In the genomic region with DNA sequence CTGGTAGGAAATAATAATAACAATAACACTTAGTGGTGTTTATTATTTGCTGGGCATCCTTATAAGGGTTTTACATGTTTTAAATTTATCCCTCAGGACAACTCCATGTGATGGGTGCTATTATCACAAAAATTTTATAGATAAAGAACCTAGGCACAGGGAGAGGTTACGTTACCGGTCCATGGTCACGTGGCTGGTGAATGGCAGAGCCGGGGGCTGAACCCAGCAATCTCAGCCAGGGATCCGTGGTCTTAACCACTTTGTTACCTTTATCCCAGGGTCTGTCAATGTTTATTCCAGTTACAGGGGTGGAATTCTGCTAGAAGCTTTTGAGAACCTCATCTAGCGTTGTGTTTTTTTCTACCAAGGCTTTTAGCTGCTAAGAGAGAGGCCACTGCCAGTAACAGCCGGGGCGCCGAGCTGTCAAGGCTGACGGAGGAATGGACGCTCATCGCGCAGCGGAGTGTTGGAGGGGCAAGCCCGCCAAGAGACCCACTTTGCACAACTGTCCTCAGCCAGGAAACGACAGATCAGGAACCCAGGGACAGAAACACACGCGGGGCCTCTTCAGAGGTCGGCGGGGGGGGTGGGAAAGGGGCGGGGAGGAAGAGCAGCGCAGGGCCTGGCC, we compare ENCODE assay signal across 8 cellular contexts. TPM values are rescaled to one million over a fixed set of nuclear protein-coding genes. Genes with fewer than 3 reads are reported as not detected.
DNase-seq lines count a peak whose midpoint lies in the region; ATAC-seq lines count a peak whose summit lies in the region.

No MANE protein-coding gene starts in this region.

- POLR2A ChIA-PET in T-cell (lab: Charles Lee), result interaction anchor here in 1 of 2 donors (0.6 to 1.3 kb wide), 4 partner anchors 59 to 232 kb away, joined by 3 to 7 read pairs (median 4); a partner anchor contains a TSS

- H3K4me1 Mint-ChIP-seq in T-cell (peaks cover 61 to 75% (median 73%) of the 10 kb centered on the region in 3 donors), naive B cell (peaks cover 37 to 80% (median 60%) of the 10 kb centered on the region in 3 donors)

- H3K27ac Mint-ChIP-seq in T-cell (peak overlapping the region; percentile 98 to 100), naive B cell (peak overlapping the region; percentile 96 to 99 (median 98))

- no peaks in the 10 kb centered on the region for H3K36me3 ChIP-seq in urinary bladder (ENCODE audit: insufficient read depth)

- peaks cover 7 to 16% (median 11%) of the 10 kb centered on the region in 3 donors for H3K9me3 Mint-ChIP-seq in T-cell
- peaks cover 3 to 19% (median 10%) of the 10 kb centered on the region in 7 donors for H3K9me3 Mint-ChIP-seq in naive B cell

- peak overlapping the region; percentile 96 to 99 (median 97) for H3K4me3 Mint-ChIP-seq in T-cell
- H3K4me3 Mint-ChIP-seq in naive B cell, result peak overlapping the region; percentile 99 to 100 (median 100)

- H3K27ac ChIP-seq in epithelial cell of prostate (peak overlapping the region; percentile 99), urinary bladder (ENCODE audit: low read depth) (peak overlapping the region; percentile 95)

- peak overlapping the region; percentile 42 for H3K4me3 ChIP-seq in urinary bladder (ENCODE audit: low read depth, low read length)

- H3K36me3 Mint-ChIP-seq in T-cell (peaks cover 44% of the 10 kb centered on the region), naive B cell (peaks cover 10 to 15% of the 10 kb centered on the region in 2 donors)

- CTCF ChIA-PET in T-cell (lab: Charles Lee), result interaction anchor here in 1 of 2 donors (0.6 to 1.9 kb wide), 7 partner anchors 14 to 1028 kb away, joined by 3 to 6 read pairs (median 3); a partner anchor contains a TSS

- H3K4me1 ChIP-seq in urinary bladder (ENCODE audit: insufficient read depth), result no peaks in the 10 kb centered on the region

- DNase-seq in DMS 273 (lab: John Stamatoyannopoulos, UW; ENCODE audit: unreplicated experiment), result peak; percentile 78
- no peak for DNase-seq in DMS 273 treated with DMSO at 0.1 percent for 48 hours (lab: John Stamatoyannopoulos, UW)
- DNase-seq in T-cell, result peak in 6 of 34 experiments; percentile 10 to 33 (median 18)
- no peak for DNase-seq in epithelial cell of prostate (ENCODE audit: low read depth, low spot score)
- no peak for DNase-seq in naive B cell
- no peak for DNase-seq in islet precursor cell

- peak; percentile 8 for ATAC-seq in HG02870 (IDR thresholded peaks at IDR 0.05; ENCODE audit: unreplicated experiment)
- peak; percentile 5 to 41 (median 36) for ATAC-seq in T-cell (replicated peaks in 1 of 4)
- ATAC-seq in naive B cell (ENCODE audit: low read depth in 2 of 2), result peak; percentile 10 to 27

- under 1% methylated on average over 22 of the region's 22 CpGs for WGBS in urinary bladder

- H3K27me3 Mint-ChIP-seq in T-cell, result no peaks in the 10 kb centered on the region
- no peaks in the 10 kb centered on the region for H3K27me3 Mint-ChIP-seq in naive B cell

RNA-seq across cellular contexts. Expression of a gene that starts 0.4 kb away (rescaled TPM):
- total RNA-seq in T-cell (10 to 100 TPM in 4 of 5 donors, 1 to 10 TPM in 1; 8.4 to 13.6 (median 12.2) TPM), urinary bladder (21.4 TPM)
- polyA plus RNA-seq in naive B cell (ENCODE audit: low read depth in 6 of 6) (10 to 100 TPM; 29.2 to 59.1 (median 37.0) TPM), urinary bladder (20.6 TPM)
